21 cellular contexts compared by ENCODE assay signal in the genomic region with DNA sequence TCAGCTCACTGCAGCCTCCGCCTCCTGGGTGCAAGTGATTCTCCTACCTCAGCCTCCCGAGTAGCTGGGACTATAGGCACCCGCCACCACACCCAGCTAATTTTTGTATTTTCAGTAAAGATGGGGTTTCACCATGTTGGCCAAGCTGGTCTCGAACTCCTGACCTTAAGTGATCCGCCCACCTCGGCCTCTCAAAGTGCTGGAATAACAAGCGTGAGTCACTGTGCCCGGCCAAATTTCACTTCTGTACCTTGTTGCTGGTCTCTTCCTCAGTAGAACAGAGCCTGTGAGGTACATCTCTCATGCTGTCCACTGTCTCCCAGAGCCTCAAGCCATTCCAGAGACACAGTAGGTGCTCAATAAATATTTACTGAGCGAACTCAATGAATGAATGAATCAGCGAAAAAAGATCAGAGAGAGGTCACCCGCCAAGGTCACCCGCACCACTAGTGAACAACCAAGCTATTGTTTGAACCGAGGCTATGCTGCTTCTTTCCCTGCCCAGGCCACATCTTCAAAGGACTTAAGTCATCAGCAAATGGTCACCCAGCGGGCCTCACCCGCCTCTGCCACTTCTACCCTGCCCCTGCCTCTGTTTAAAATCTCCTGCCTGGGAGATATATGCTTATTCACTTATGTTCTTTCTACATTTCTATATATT. TPM values are rescaled to one million over a fixed set of nuclear protein-coding genes. Genes with fewer than 3 reads are reported as not detected.
DNase-seq lines count a peak whose midpoint lies in the region; TF ChIP-seq lines count a peak whose summit lies in the region.
"Had no signal": no experiment of that assay in that cellular context is flagged by ENCODE, and none has a peak within 500 bp of the region (broad histone marks: within the 10 kb centered on the region; RNA-seq: fewer than 3 reads in every experiment).

No MANE protein-coding gene starts in this region.

- TF ChIP-seq EP300 in stomach (IDR thresholded peaks at IDR 0.05): no peak

- H4K20me1 ChIP-seq in H9 (ENCODE audit: control insufficient read depth, insufficient read depth, insufficient read length) (no peaks in the 10 kb centered on the region), PC-9 (ENCODE audit: insufficient read depth) (no peaks in the 10 kb centered on the region), hepatocyte (ENCODE audit: insufficient read depth, poor library complexity, severe bottlenecking) (no peaks in the 10 kb centered on the region)

- H3K79me2 ChIP-seq in H9 (ENCODE audit: insufficient read depth, low read length) (no peaks in the 10 kb centered on the region), PC-9 (ENCODE audit: low read depth) (no peaks in the 10 kb centered on the region), hepatocyte (no peaks in the 10 kb centered on the region)

- no peak overlapping the region for H2BK20ac ChIP-seq in H9 (ENCODE audit: low read depth, low read length, poor library complexity, severe bottlenecking)

- no peak overlapping the region for H3K18ac ChIP-seq in H9 (ENCODE audit: insufficient read length, low read depth, low read length)

- DNase-seq in A172 (ENCODE audit: low spot score) (peak; percentile 38), H9 (no peak), PC-9 (peak; percentile 50 to 92), hepatocyte (ENCODE audit: low spot score) (peak; percentile 56), NCI-H1694 treated with DMSO at 0.1 percent for 48 hours (lab: John Stamatoyannopoulos, UW) (no peak), Kasumi-1 (lab: John Stamatoyannopoulos, UW) (no peak), stomach (no peak), cardiac septum (ENCODE audit: low spot score) (no peak)
- DNase-seq: activated CD4-positive, alpha-beta T cell treated with anti-CD3 and anti-CD28 coated beads for 48 hours; activated naive CD4-positive, alpha-beta T cell treated with anti-CD3 and anti-CD28 coated beads, Interleukin-2, amount 50 U/mL, for 16 hours; effector CD4-positive, alpha-beta T cell; hypothalamus; NCI-H2081 treated with DMSO at 0.1 percent for 48 hours; NK-92 treated with Interleukin-12 subunit alpha and Interleukin-12 subunit beta, amount 100 ng/mL, for 24 hours; SHP77 treated with DMSO at 0.1 percent for 48 hours; spleen; stimulated activated naive B cell treated with anti-CD40 and anti-IgM and Interleukin-4, amounts not matched to agents 10 μg/mL and 1 μg/mL and 100 μg/mL, for 72 hours; T-helper 9 cell; upper lobe of right lung had no signal

- H3K27me3 ChIP-seq in H9 (ENCODE audit: insufficient read depth, low read length) (no peaks in the 10 kb centered on the region), PC-9 (ENCODE audit: insufficient read depth, low read depth) (no peaks in the 10 kb centered on the region), hepatocyte (no peaks in the 10 kb centered on the region), stomach (no peaks in the 10 kb centered on the region)
- H3K27me3 ChIP-seq: spleen, upper lobe of right lung had no signal

- no peak overlapping the region for H2AFZ ChIP-seq in H9 (ENCODE audit: low read length)
- H2AFZ ChIP-seq in PC-9: no peak overlapping the region
- no peak overlapping the region for H2AFZ ChIP-seq in hepatocyte

- H3K4me1 ChIP-seq in H9 (ENCODE audit: insufficient read depth, low read length) (no peaks in the 10 kb centered on the region), PC-9 (replicated peaks; ENCODE audit: insufficient read depth) (peaks cover 27% of the 10 kb centered on the region), hepatocyte (ENCODE audit: insufficient read depth) (peaks cover 3% of the 10 kb centered on the region), stomach (no peaks in the 10 kb centered on the region)
- H3K4me1 ChIP-seq: upper lobe of right lung had no signal

- H2BK120ac ChIP-seq in H9 (ENCODE audit: low read depth, low read length, poor library complexity, severe bottlenecking): no peak overlapping the region

- TF ChIP-seq CTCF in H9 (conservative IDR thresholded peaks at IDR 0.05) (no peak), PC-9 (conservative IDR thresholded peaks at IDR 0.05) (no peak), hepatocyte (IDR thresholded peaks at IDR 0.05; ENCODE audit: poor library complexity) (no peak), stomach (IDR thresholded peaks at IDR 0.05) (no peak)

- H3K23ac ChIP-seq in H9 (ENCODE audit: insufficient read length, low read depth, low read length): no peak overlapping the region

- no peaks in the 10 kb centered on the region for H3K23me2 ChIP-seq in H9 (ENCODE audit: insufficient read length, low read depth, low read length, poor library complexity, severe bottlenecking)

- no peaks in the 10 kb centered on the region for H3K79me1 ChIP-seq in H9 (ENCODE audit: insufficient read depth, low read depth, low read length, poor library complexity, severe bottlenecking)

- peak overlapping the region; percentile 41 to 79 (median 49); a peak in 4 of 7 replicates for H3K27ac Mint-ChIP-seq in H9
- H3K27ac Mint-ChIP-seq: stimulated activated naive B cell treated with anti-CD40 and anti-IgM and Interleukin-4, amounts not matched to agents 10 μg/mL and 1 μg/mL and 100 μg/mL, for 72 hours had no signal

- POLR2A ChIA-PET in PC-9 (lab: Charles Lee; ENCODE audit: unreplicated experiment): interaction anchor here (0.6 kb wide), 1 partner anchor 33 kb away, joined by 3 read pairs; a partner anchor contains a TSS

- peaks cover 35% of the 10 kb centered on the region for H3F3A ChIP-seq in PC-9 (ENCODE audit: insufficient read depth, low read depth)

- H3K9me3 ChIP-seq in H9 (ENCODE audit: control insufficient read depth, low read depth, low read length) (no peaks in the 10 kb centered on the region), PC-9 (ENCODE audit: insufficient read depth, low read depth) (no peaks in the 10 kb centered on the region), hepatocyte (ENCODE audit: low read depth) (no peaks in the 10 kb centered on the region), stomach (no peaks in the 10 kb centered on the region)
- H3K9me3 ChIP-seq: spleen, upper lobe of right lung had no signal

- H3K9me3 Mint-ChIP-seq in H9: no peaks in the 10 kb centered on the region
- H3K9me3 Mint-ChIP-seq: stimulated activated naive B cell treated with anti-CD40 and anti-IgM and Interleukin-4, amounts not matched to agents 10 μg/mL and 1 μg/mL and 100 μg/mL, for 72 hours had no signal

- H3K27me3 Mint-ChIP-seq in H9 (ENCODE audit: low read depth): no peaks in the 10 kb centered on the region
- H3K27me3 Mint-ChIP-seq: stimulated activated naive B cell treated with anti-CD40 and anti-IgM and Interleukin-4, amounts not matched to agents 10 μg/mL and 1 μg/mL and 100 μg/mL, for 72 hours had no signal

- no peak overlapping the region for H3K4ac ChIP-seq in H9 (ENCODE audit: low read depth, low read length)

- H2AK5ac ChIP-seq in H9 (ENCODE audit: insufficient read length, low read length): no peak overlapping the region

- no peak overlapping the region for H2BK12ac ChIP-seq in H9 (ENCODE audit: insufficient read length, low read depth, low read length)

- peaks cover 0 to 14% (median 4%) of the 10 kb centered on the region in 3 experiments; a peak in 5 of 7 replicates for H3K36me3 Mint-ChIP-seq in H9 (ENCODE audit: insufficient read depth in 1 of 3, low read depth in 3 of 3)

- H3K36me3 ChIP-seq in PC-9 (ENCODE audit: low read depth) (no peaks in the 10 kb centered on the region), hepatocyte (replicated peaks; ENCODE audit: insufficient read depth, low read depth) (no peaks in the 10 kb centered on the region), stomach (no peaks in the 10 kb centered on the region)
- H3K36me3 ChIP-seq: upper lobe of right lung had no signal

- H3K4me3 ChIP-seq in PC-9 (no peak overlapping the region), hepatocyte (no peak overlapping the region), stomach (no peak overlapping the region)
- H3K4me3 ChIP-seq: spleen, upper lobe of right lung had no signal

- H3K4me2 ChIP-seq in H9 (ENCODE audit: insufficient read depth, insufficient read length, low read length) (no peak overlapping the region), PC-9 (0 out of 2 replicates have a peak overlapping the region, but pooled peaks have one; percentile 1), hepatocyte (no peak overlapping the region)

- H2BK5ac ChIP-seq in H9 (ENCODE audit: insufficient read length, low read length): no peak overlapping the region

- WGBS in H9 (ENCODE audit: extremely low coverage, insufficient read length, low lambda C conversion rate): no CpG with 5 or more reads among the region's 15 CpGs
- WGBS in hepatocyte (ENCODE audit: low lambda C conversion rate, missing lambda C conversion rate): 77% methylated on average over 15 of the region's 15 CpGs
- WGBS in stomach, 5 donors: 62 to 76% (median 73%) methylated on average over 15 of the region's 15 CpGs

- BruUV-seq in PC-9 (replicated peaks; lab: Mats Ljungman, UMichigan): no TSS peak

- no peak overlapping the region for H3T11ph ChIP-seq in H9 (ENCODE audit: low read length)

- no peak overlapping the region for H2BK15ac ChIP-seq in H9 (ENCODE audit: low read depth, low read length)

- no peak overlapping the region for H3K4me3 Mint-ChIP-seq in H9
- H3K4me3 Mint-ChIP-seq: stimulated activated naive B cell treated with anti-CD40 and anti-IgM and Interleukin-4, amounts not matched to agents 10 μg/mL and 1 μg/mL and 100 μg/mL, for 72 hours had no signal

- no peak overlapping the region for H3K27ac ChIP-seq in H9 (ENCODE audit: insufficient read length, low read depth, low read length)
- peak overlapping the region; percentile 65 for H3K27ac ChIP-seq in PC-9
- peak overlapping the region; percentile 63 for H3K27ac ChIP-seq in hepatocyte
- no peak overlapping the region for H3K27ac ChIP-seq in stomach
- H3K27ac ChIP-seq: HL-60, spleen, upper lobe of right lung had no signal

- intact Hi-C loops in PC-9 (cut with micrococcal nuclease; ENCODE audit: unreplicated experiment): no loop called here
- intact Hi-C loops in stomach (cut with DNase I; ENCODE audit: low total_unique reads): no loop called here
- intact Hi-C loops in cardiac septum (cut with DNase I): no loop called here

- CTCF ChIA-PET in PC-9 (lab: Charles Lee): interaction anchor here (0.7 kb wide), 1 partner anchor 27 kb away, joined by 6 read pairs; no protein-coding TSS in a partner anchor

- TF ChIP-seq POLR2A in stomach (IDR thresholded peaks at IDR 0.05): no peak

- peaks cover 5 to 12% of the 10 kb centered on the region in 2 experiments for H3K4me1 Mint-ChIP-seq in H9

- H3K56ac ChIP-seq in H9 (ENCODE audit: insufficient read length, low read depth, low read length): no peak overlapping the region

- H4K91ac ChIP-seq in H9 (ENCODE audit: insufficient read length, low read depth, low read length): no peak overlapping the region

- no peak overlapping the region for H3K14ac ChIP-seq in H9 (ENCODE audit: insufficient read depth, low read length)

- no peaks in the 10 kb centered on the region for H3K9me2 ChIP-seq in PC-9 (ENCODE audit: insufficient read depth)
- H3K9me2 ChIP-seq in hepatocyte (replicated peaks; ENCODE audit: insufficient read depth): no peaks in the 10 kb centered on the region

- H3K9ac ChIP-seq in H9 (ENCODE audit: extremely low read depth, insufficient read length, low read length): no peak overlapping the region

- H4K5ac ChIP-seq in H9 (ENCODE audit: insufficient read length, low read depth, low read length): no peak overlapping the region

- H4K8ac ChIP-seq in H9 (replicated peaks; ENCODE audit: insufficient read length, low read depth, low read length): no peak overlapping the region

RNA-seq across cellular contexts. Expression of gene TMEM143, which starts 9.3 kb away (rescaled TPM):
- total RNA-seq in A172 (2014; rRNA removed; shearing (Covaris generic)): 1.8 and 2.5 TPM in 2 replicates
- total RNA-seq in H9 (2021) (15.2 and 16.0 TPM in 2 replicates), PC-9 (2021) (24.8 and 31.3 TPM in 2 replicates), hepatocyte (5.3 and 5.9 TPM in 2 replicates), stomach (10 to 100 TPM in 4 of 5 donors, 1 to 10 TPM in 1; 9.4 to 33.3 (median 12.3) TPM), cardiac septum (50.2 TPM)
- polyA plus RNA-seq in hepatocyte (11.2 and 20.8 TPM in 2 replicates), stomach (1 to 10 TPM; 4.2 to 8.6 (median 7.8) TPM)

RNA-seq across cellular contexts. Expression of gene SYNGR4, which starts 9.7 kb away (rescaled TPM):
- total RNA-seq in A172 (2014; rRNA removed; shearing (Covaris generic)): not detected in 2 replicates
- total RNA-seq in H9 (2021) (0.31 TPM in 1 of 2 replicates, not detected in the other), PC-9 (2021) (1.3 and 2.1 TPM in 2 replicates), hepatocyte (not detected in 2 replicates), stomach (not detected), cardiac septum (not detected)
- polyA plus RNA-seq in hepatocyte (0.51 and 1.3 TPM in 2 replicates), stomach (not detected)
- total RNA-seq: left lobe of liver, spleen, upper lobe of right lung had no signal

RNA-seq across cellular contexts. Expression of gene EMP3, which starts 29.1 kb away (rescaled TPM):
- 67.5 and 98.5 TPM in 2 replicates for total RNA-seq in A172 (2014; rRNA removed; shearing (Covaris generic))
- 9.6 and 13.2 TPM in 2 replicates for total RNA-seq in H9 (2021)
- 29.0 and 56.3 TPM in 2 replicates for total RNA-seq in PC-9 (2021)
- total RNA-seq in hepatocyte: 68.4 and 80.1 TPM in 2 replicates
- 379 and 381 TPM in 2 replicates for polyA plus RNA-seq in hepatocyte
- total RNA-seq in stomach: 10 to 100 TPM in 4 of 5 donors, 1 to 10 TPM in 1; 6.4 to 57.2 (median 27.5) TPM
- 10 to 100 TPM; 46.4 to 61.4 (median 53.7) TPM for polyA plus RNA-seq in stomach
- 47.3 TPM for total RNA-seq in cardiac septum

RNA-seq across cellular contexts. Expression of gene KDELR1, which starts 36.9 kb away (rescaled TPM):
- 64.2 and 71.5 TPM in 2 replicates for total RNA-seq in A172 (2014; rRNA removed; shearing (Covaris generic))
- total RNA-seq in H9 (2021) (195 and 198 TPM in 2 replicates), PC-9 (2021) (220 and 261 TPM in 2 replicates), hepatocyte (164 and 179 TPM in 2 replicates), stomach (100 to 1,000 TPM in 1 of 5 donors, 10 to 100 TPM in 4; 45.8 to 123 (median 67.7) TPM), cardiac septum (70.1 TPM)
- polyA plus RNA-seq in hepatocyte (278 and 288 TPM in 2 replicates), stomach (10 to 100 TPM; 69.8 to 93.8 (median 72.0) TPM)

RNA-seq across cellular contexts. Expression of gene GRIN2D, which starts 39.0 kb away (rescaled TPM):
- total RNA-seq in A172 (2014; rRNA removed; shearing (Covaris generic)): not detected in 2 replicates
- total RNA-seq in H9 (2021) (5.9 and 6.2 TPM in 2 replicates), PC-9 (2021) (3.2 and 3.8 TPM in 2 replicates), hepatocyte (0.40 and 1.00 TPM in 2 replicates), stomach (1 to 10 TPM in 1 of 5 donors, under 1 TPM in 2, not detected in 2; 0.14 to 1.8 (median 0.37) TPM), cardiac septum (0.70 TPM)
- polyA plus RNA-seq in hepatocyte (2.1 and 2.7 TPM in 2 replicates), stomach (under 1 TPM in 2 of 3 donors, not detected in 1; 0.06 to 0.10 TPM)

Comparison
In these comparisons a context has a peak if more than half of its experiments do, and no peak if none do; other contexts are left out.
1. DNase-seq: peak in A172 (single experiment), PC-9 (2 of 2) and hepatocyte (single experiment); none in H9 (single experiment), NCI-H1694 treated with DMSO at 0.1 percent for 48 hours (single experiment), Kasumi-1 (0 of 2), stomach (single experiment) and cardiac septum (single experiment).
2. H3K27ac ChIP-seq: peak in PC-9 (single experiment) and hepatocyte (single experiment); none in H9 (single experiment) and stomach (0 of 5).